Comparison of ENCODE assay signal across 1 cellular context in the genomic region with DNA sequence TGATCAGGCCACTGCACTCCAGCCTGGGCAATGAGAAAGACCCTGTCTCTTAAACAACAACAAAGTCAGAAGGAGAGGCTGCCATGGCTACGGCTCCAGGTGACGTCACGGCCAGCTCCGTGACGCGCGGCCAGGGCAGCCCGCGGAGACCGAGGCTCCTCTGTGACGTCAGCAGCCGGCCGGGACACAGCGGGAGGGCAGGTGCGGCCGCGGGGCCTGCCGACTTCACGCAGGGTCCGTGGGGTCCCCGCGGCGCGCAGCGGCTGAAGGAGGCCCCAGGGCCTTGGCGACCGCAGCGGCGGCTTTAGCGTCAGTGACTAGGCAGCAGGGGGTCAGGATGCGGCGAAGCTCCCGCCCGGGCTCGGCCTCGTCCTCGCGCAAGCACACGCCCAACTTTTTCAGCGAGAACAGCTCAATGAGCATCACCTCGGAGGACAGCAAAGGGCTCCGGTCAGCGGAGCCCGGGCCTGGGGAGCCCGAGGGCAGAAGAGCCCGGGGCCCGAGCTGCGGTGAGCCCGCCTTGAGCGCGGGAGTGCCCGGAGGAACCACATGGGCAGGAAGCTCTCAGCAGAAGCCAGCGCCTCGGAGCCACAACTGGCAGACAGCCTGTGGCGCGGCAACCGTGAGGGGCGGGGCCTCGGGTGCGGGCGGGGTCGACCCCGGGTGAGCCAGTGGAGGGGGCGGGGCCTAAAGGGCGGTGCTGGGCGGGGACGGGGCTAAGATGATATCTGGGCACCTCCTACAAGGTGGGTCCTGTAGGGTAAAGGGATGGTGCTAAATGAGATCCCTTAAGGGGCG.
A peak's percentile ranks its signal among the peaks of the same experiment; 100 is the strongest.
TF ChIP-seq lines count a peak whose summit lies in the region.

A gene with protein sequence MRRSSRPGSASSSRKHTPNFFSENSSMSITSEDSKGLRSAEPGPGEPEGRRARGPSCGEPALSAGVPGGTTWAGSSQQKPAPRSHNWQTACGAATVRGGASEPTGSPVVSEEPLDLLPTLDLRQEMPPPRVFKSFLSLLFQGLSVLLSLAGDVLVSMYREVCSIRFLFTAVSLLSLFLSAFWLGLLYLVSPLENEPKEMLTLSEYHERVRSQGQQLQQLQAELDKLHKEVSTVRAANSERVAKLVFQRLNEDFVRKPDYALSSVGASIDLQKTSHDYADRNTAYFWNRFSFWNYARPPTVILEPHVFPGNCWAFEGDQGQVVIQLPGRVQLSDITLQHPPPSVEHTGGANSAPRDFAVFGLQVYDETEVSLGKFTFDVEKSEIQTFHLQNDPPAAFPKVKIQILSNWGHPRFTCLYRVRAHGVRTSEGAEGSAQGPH (plus strand): TSS at position 163 of the 798 bp plus-strand sequence. CDS start 175 bp downstream, at position 338.

TF ChIP-seq in HepG2, 621 proteins besides CTCF, POLR2A, EP300 and RAD21 (continued from another document and continues in another):
- TF ChIP-seq, protein P1, sequence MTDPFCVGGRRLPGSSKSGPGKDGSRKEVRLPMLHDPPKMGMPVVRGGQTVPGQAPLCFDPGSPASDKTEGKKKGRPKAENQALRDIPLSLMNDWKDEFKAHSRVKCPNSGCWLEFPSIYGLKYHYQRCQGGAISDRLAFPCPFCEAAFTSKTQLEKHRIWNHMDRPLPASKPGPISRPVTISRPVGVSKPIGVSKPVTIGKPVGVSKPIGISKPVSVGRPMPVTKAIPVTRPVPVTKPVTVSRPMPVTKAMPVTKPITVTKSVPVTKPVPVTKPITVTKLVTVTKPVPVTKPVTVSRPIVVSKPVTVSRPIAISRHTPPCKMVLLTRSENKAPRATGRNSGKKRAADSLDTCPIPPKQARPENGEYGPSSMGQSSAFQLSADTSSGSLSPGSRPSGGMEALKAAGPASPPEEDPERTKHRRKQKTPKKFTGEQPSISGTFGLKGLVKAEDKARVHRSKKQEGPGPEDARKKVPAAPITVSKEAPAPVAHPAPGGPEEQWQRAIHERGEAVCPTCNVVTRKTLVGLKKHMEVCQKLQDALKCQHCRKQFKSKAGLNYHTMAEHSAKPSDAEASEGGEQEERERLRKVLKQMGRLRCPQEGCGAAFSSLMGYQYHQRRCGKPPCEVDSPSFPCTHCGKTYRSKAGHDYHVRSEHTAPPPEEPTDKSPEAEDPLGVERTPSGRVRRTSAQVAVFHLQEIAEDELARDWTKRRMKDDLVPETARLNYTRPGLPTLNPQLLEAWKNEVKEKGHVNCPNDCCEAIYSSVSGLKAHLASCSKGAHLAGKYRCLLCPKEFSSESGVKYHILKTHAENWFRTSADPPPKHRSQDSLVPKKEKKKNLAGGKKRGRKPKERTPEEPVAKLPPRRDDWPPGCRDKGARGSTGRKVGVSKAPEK (CRISPR knock-in tag; IDR thresholded peaks at IDR 0.05; ENCODE audit: borderline replicate concordance) = peak; percentile 96
- peak; percentile 93; the same call in 1 of the 2 replicates for TF ChIP-seq ZNF564 (CRISPR knock-in tag; IDR thresholded peaks at IDR 0.05)
- 0 out of 2 replicates have a peak, but pooled peaks have one; percentile 19 for TF ChIP-seq IRF2 (CRISPR knock-in tag; IDR thresholded peaks at IDR 0.05)
- TF ChIP-seq ZFP90 (CRISPR knock-in tag; IDR thresholded peaks at IDR 0.05; ENCODE audit: borderline replicate concordance) = peak; percentile 99
- TF ChIP-seq, protein P2, sequence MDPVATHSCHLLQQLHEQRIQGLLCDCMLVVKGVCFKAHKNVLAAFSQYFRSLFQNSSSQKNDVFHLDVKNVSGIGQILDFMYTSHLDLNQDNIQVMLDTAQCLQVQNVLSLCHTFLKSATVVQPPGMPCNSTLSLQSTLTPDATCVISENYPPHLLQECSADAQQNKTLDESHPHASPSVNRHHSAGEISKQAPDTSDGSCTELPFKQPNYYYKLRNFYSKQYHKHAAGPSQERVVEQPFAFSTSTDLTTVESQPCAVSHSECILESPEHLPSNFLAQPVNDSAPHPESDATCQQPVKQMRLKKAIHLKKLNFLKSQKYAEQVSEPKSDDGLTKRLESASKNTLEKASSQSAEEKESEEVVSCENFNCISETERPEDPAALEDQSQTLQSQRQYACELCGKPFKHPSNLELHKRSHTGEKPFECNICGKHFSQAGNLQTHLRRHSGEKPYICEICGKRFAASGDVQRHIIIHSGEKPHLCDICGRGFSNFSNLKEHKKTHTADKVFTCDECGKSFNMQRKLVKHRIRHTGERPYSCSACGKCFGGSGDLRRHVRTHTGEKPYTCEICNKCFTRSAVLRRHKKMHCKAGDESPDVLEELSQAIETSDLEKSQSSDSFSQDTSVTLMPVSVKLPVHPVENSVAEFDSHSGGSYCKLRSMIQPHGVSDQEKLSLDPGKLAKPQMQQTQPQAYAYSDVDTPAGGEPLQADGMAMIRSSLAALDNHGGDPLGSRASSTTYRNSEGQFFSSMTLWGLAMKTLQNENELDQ (CRISPR knock-in tag; IDR thresholded peaks at IDR 0.05; ENCODE audit: borderline replicate concordance) = peak; percentile 74; the same call in 1 of the 2 replicates
- no peak for TF ChIP-seq KAT2B (IDR thresholded peaks at IDR 0.05; ENCODE audit: borderline replicate concordance, low read depth, low read length)
- TF ChIP-seq MXD4 (CRISPR knock-in tag; IDR thresholded peaks at IDR 0.05) = no peak; the same call in none of the 2 replicates
- peak; percentile 91; the same call in 1 of the 2 replicates for TF ChIP-seq ZSCAN30 (CRISPR knock-in tag; IDR thresholded peaks at IDR 0.05)
- TF ChIP-seq NCOR1 (IDR thresholded peaks at IDR 0.05; ENCODE audit: borderline replicate concordance, low read length) = no peak
- TF ChIP-seq TGIF2 (CRISPR knock-in tag; IDR thresholded peaks at IDR 0.05) = peak; percentile 98
- TF ChIP-seq ZNF205 (CRISPR knock-in tag; IDR thresholded peaks at IDR 0.05) = peak; percentile 82
- peak; percentile 94; the same call in 1 of the 2 replicates for TF ChIP-seq NCOA1 (CRISPR knock-in tag; IDR thresholded peaks at IDR 0.05)
- TF ChIP-seq HNRNPK (IDR thresholded peaks at IDR 0.05; ENCODE audit: low read depth, low read length, poor library complexity, severe bottlenecking) = peak; percentile 61
- TF ChIP-seq, protein P3, sequence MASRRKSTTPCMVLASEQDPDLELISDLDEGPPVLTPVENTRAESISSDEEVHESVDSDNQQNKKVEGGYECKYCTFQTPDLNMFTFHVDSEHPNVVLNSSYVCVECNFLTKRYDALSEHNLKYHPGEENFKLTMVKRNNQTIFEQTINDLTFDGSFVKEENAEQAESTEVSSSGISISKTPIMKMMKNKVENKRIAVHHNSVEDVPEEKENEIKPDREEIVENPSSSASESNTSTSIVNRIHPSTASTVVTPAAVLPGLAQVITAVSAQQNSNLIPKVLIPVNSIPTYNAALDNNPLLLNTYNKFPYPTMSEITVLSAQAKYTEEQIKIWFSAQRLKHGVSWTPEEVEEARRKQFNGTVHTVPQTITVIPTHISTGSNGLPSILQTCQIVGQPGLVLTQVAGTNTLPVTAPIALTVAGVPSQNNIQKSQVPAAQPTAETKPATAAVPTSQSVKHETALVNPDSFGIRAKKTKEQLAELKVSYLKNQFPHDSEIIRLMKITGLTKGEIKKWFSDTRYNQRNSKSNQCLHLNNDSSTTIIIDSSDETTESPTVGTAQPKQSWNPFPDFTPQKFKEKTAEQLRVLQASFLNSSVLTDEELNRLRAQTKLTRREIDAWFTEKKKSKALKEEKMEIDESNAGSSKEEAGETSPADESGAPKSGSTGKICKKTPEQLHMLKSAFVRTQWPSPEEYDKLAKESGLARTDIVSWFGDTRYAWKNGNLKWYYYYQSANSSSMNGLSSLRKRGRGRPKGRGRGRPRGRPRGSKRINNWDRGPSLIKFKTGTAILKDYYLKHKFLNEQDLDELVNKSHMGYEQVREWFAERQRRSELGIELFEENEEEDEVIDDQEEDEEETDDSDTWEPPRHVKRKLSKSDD (CRISPR knock-in tag; IDR thresholded peaks at IDR 0.05; ENCODE audit: low read depth) = peak; percentile 99
- TF ChIP-seq ZNF83 (CRISPR knock-in tag; IDR thresholded peaks at IDR 0.05; ENCODE audit: borderline replicate concordance) = peak; percentile 92
- no peak for TF ChIP-seq TRIM24 (CRISPR knock-in tag; IDR thresholded peaks at IDR 0.05)
- peak; percentile 100 for TF ChIP-seq ZNF274 (CRISPR knock-in tag; IDR thresholded peaks at IDR 0.05)
- TF ChIP-seq ZNF225 (CRISPR knock-in tag; IDR thresholded peaks at IDR 0.05) = peak; percentile 96
- peak; percentile 84 for TF ChIP-seq ZNF263 (CRISPR knock-in tag; IDR thresholded peaks at IDR 0.05)
- TF ChIP-seq ZNF556 (CRISPR knock-in tag; IDR thresholded peaks at IDR 0.05; ENCODE audit: borderline replicate concordance) = peak; percentile 83
- no peak for TF ChIP-seq PHB2 (IDR thresholded peaks at IDR 0.05; ENCODE audit: partially characterized antibody)
- TF ChIP-seq SCMH1 (CRISPR knock-in tag; IDR thresholded peaks at IDR 0.05; ENCODE audit: borderline replicate concordance) = no peak
- no peak; the same call in 1 of the 2 replicates for TF ChIP-seq HOXA7 (CRISPR knock-in tag; IDR thresholded peaks at IDR 0.05)
- TF ChIP-seq, protein P4, sequence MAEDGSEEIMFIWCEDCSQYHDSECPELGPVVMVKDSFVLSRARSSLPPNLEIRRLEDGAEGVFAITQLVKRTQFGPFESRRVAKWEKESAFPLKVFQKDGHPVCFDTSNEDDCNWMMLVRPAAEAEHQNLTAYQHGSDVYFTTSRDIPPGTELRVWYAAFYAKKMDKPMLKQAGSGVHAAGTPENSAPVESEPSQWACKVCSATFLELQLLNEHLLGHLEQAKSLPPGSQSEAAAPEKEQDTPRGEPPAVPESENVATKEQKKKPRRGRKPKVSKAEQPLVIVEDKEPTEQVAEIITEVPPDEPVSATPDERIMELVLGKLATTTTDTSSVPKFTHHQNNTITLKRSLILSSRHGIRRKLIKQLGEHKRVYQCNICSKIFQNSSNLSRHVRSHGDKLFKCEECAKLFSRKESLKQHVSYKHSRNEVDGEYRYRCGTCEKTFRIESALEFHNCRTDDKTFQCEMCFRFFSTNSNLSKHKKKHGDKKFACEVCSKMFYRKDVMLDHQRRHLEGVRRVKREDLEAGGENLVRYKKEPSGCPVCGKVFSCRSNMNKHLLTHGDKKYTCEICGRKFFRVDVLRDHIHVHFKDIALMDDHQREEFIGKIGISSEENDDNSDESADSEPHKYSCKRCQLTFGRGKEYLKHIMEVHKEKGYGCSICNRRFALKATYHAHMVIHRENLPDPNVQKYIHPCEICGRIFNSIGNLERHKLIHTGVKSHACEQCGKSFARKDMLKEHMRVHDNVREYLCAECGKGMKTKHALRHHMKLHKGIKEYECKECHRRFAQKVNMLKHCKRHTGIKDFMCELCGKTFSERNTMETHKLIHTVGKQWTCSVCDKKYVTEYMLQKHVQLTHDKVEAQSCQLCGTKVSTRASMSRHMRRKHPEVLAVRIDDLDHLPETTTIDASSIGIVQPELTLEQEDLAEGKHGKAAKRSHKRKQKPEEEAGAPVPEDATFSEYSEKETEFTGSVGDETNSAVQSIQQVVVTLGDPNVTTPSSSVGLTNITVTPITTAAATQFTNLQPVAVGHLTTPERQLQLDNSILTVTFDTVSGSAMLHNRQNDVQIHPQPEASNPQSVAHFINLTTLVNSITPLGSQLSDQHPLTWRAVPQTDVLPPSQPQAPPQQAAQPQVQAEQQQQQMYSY (CRISPR knock-in tag; IDR thresholded peaks at IDR 0.05) = peak; percentile 83
- TF ChIP-seq, protein P5, sequence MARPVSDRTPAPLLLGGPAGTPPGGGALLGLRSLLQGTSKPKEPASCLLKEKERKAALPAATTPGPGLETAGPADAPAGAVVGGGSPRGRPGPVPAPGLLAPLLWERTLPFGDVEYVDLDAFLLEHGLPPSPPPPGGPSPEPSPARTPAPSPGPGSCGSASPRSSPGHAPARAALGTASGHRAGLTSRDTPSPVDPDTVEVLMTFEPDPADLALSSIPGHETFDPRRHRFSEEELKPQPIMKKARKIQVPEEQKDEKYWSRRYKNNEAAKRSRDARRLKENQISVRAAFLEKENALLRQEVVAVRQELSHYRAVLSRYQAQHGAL (CRISPR knock-in tag; IDR thresholded peaks at IDR 0.05; ENCODE audit: not compliant biosample characterization) = peak; percentile 97
- no peak for TF ChIP-seq ARNT (IDR thresholded peaks at IDR 0.05)
- TF ChIP-seq, protein P6, sequence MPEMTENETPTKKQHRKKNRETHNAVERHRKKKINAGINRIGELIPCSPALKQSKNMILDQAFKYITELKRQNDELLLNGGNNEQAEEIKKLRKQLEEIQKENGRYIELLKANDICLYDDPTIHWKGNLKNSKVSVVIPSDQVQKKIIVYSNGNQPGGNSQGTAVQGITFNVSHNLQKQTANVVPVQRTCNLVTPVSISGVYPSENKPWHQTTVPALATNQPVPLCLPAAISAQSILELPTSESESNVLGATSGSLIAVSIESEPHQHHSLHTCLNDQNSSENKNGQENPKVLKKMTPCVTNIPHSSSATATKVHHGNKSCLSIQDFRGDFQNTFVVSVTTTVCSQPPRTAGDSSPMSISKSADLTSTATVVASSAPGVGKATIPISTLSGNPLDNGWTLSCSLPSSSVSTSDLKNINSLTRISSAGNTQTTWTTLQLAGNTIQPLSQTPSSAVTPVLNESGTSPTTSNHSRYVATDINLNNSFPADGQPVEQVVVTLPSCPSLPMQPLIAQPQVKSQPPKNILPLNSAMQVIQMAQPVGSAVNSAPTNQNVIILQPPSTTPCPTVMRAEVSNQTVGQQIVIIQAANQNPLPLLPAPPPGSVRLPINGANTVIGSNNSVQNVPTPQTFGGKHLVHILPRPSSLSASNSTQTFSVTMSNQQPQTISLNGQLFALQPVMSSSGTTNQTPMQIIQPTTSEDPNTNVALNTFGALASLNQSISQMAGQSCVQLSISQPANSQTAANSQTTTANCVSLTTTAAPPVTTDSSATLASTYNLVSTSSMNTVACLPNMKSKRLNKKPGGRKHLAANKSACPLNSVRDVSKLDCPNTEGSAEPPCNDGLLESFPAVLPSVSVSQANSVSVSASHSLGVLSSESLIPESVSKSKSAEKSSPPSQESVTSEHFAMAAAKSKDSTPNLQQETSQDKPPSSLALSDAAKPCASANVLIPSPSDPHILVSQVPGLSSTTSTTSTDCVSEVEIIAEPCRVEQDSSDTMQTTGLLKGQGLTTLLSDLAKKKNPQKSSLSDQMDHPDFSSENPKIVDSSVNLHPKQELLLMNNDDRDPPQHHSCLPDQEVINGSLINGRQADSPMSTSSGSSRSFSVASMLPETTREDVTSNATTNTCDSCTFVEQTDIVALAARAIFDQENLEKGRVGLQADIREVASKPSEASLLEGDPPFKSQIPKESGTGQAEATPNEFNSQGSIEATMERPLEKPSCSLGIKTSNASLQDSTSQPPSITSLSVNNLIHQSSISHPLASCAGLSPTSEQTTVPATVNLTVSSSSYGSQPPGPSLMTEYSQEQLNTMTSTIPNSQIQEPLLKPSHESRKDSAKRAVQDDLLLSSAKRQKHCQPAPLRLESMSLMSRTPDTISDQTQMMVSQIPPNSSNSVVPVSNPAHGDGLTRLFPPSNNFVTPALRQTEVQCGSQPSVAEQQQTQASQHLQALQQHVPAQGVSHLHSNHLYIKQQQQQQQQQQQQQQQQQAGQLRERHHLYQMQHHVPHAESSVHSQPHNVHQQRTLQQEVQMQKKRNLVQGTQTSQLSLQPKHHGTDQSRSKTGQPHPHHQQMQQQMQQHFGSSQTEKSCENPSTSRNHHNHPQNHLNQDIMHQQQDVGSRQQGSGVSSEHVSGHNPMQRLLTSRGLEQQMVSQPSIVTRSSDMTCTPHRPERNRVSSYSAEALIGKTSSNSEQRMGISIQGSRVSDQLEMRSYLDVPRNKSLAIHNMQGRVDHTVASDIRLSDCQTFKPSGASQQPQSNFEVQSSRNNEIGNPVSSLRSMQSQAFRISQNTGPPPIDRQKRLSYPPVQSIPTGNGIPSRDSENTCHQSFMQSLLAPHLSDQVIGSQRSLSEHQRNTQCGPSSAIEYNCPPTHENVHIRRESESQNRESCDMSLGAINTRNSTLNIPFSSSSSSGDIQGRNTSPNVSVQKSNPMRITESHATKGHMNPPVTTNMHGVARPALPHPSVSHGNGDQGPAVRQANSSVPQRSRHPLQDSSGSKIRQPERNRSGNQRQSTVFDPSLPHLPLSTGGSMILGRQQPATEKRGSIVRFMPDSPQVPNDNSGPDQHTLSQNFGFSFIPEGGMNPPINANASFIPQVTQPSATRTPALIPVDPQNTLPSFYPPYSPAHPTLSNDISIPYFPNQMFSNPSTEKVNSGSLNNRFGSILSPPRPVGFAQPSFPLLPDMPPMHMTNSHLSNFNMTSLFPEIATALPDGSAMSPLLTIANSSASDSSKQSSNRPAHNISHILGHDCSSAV (CRISPR knock-in tag; IDR thresholded peaks at IDR 0.05; ENCODE audit: borderline replicate concordance) = peak; percentile 91; the same call in 1 of the 2 replicates
- peak; percentile 92; the same call in 1 of the 2 replicates for TF ChIP-seq MTA1 (CRISPR knock-in tag; IDR thresholded peaks at IDR 0.05; ENCODE audit: borderline replicate concordance)
- peak; percentile 82; the same call in 1 of the 2 replicates for TF ChIP-seq ZNF343 (CRISPR knock-in tag; IDR thresholded peaks at IDR 0.05)
